In the genomic region with DNA sequence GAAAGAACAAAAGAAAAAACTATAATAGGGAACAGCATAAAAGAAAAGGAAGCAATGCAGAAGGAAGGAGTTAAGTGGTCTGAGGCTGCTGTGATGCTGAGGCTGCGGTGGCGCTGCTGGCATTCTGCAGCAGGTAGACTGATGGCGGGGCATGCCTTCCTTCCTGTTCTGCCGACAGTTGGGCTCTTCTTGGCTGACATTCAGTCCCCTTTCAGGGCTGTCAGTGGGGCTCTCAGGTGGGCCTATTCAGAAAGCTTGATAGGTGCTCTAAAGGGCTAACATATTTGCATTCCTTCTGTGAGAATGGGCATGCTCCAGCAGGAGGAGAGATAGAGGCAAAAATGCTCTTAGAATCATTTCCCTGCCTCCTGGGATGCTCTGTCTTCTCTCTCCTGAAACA, we compare ENCODE assay signal across 19 cellular contexts. TPM values are rescaled to one million over a fixed set of nuclear protein-coding genes. Genes with fewer than 3 reads are reported as not detected.
DNase-seq lines count a peak whose midpoint lies in the region; TF ChIP-seq lines count a peak whose summit lies in the region.
"Had no signal": no experiment of that assay in that cellular context is flagged by ENCODE, and none has a peak within 500 bp of the region (broad histone marks: within the 10 kb centered on the region; RNA-seq: fewer than 3 reads in every experiment).

No MANE protein-coding gene starts in this region.

- H2BK12ac ChIP-seq in trophoblast cell (ENCODE audit: low read length): no peak overlapping the region

- WGBS in trophoblast cell (ENCODE audit: extremely low coverage, insufficient coverage, insufficient read length): no CpG with 5 or more reads among the region's 4 CpGs

- H3K4me2 ChIP-seq in Loucy (ENCODE audit: low read depth, low read length, poor library complexity, severe bottlenecking) (peak overlapping the region; percentile 9), trophoblast cell (ENCODE audit: low read length) (no peak overlapping the region), osteoblast (ENCODE audit: insufficient read depth, low read length) (no peak overlapping the region)

- no peaks in the 10 kb centered on the region for H3F3A ChIP-seq in Loucy (ENCODE audit: low read depth)

- H2BK120ac ChIP-seq in trophoblast cell (ENCODE audit: insufficient read depth, low read length, poor library complexity): peak overlapping the region; percentile 1

- intact Hi-C loops in dendritic cell treated with granulocyte-macrophage colony-stimulating factor and Interleukin-4, amounts not matched to agents 40 ng/mL and 50 ng/mL, for 4 days (cut with micrococcal nuclease): no loop called here

- H3K36me3 ChIP-seq in Loucy (ENCODE audit: insufficient read depth, low read length): no peaks in the 10 kb centered on the region
- H3K36me3 ChIP-seq in trophoblast cell (ENCODE audit: control insufficient read depth in 1 of 2, insufficient read depth in 2 of 2, low read length in 2 of 2): no peaks in the 10 kb centered on the region
- no peaks in the 10 kb centered on the region for H3K36me3 ChIP-seq in SJCRH30
- no peaks in the 10 kb centered on the region for H3K36me3 ChIP-seq in osteoblast (ENCODE audit: insufficient read depth, low read length)
- H3K36me3 ChIP-seq: adrenal gland, right lobe of liver had no signal

- H4K91ac ChIP-seq in trophoblast cell (ENCODE audit: low read depth, low read length): no peak overlapping the region

- peak overlapping the region; percentile 58 for H3K27ac Mint-ChIP-seq in activated CD4-positive, alpha-beta T cell treated with anti-CD3 and anti-CD28 coated beads, Interleukin-2, amount 10 ng/mL, durations not matched to agents 7 days and 5 days
- peak overlapping the region; percentile 17 for H3K27ac Mint-ChIP-seq in dendritic cell treated with granulocyte-macrophage colony-stimulating factor and Interleukin-4, amounts not matched to agents 40 ng/mL and 50 ng/mL, for 4 days
- H3K27ac Mint-ChIP-seq: IgD-negative memory B cell; mesothelial cell of epicardium; natural killer cell treated with Interleukin-12 subunit alpha and Interleukin-12 subunit beta and Interleukin-15 and Interleukin-18, amount 100 ng/mL, for 72 hours; type B pancreatic cell had no signal

- no peaks in the 10 kb centered on the region for H3K9me3 Mint-ChIP-seq in activated CD4-positive, alpha-beta T cell treated with anti-CD3 and anti-CD28 coated beads, Interleukin-2, amount 10 ng/mL, durations not matched to agents 7 days and 5 days
- H3K9me3 Mint-ChIP-seq in dendritic cell treated with granulocyte-macrophage colony-stimulating factor and Interleukin-4, amounts not matched to agents 40 ng/mL and 50 ng/mL, for 4 days: no peaks in the 10 kb centered on the region
- H3K9me3 Mint-ChIP-seq: mesothelial cell of epicardium; natural killer cell treated with Interleukin-12 subunit alpha and Interleukin-12 subunit beta and Interleukin-15 and Interleukin-18, amount 100 ng/mL, for 72 hours; type B pancreatic cell had no signal

- H3K27me3 ChIP-seq in Loucy (ENCODE audit: insufficient read depth, low read length, poor library complexity, severe bottlenecking) (no peaks in the 10 kb centered on the region), trophoblast cell (ENCODE audit: insufficient read depth, low read length) (no peaks in the 10 kb centered on the region), SJCRH30 (no peaks in the 10 kb centered on the region), osteoblast (ENCODE audit: insufficient read depth, low read length) (no peaks in the 10 kb centered on the region)
- H3K27me3 ChIP-seq: adrenal gland, right lobe of liver had no signal

- H4K20me1 ChIP-seq in Loucy (ENCODE audit: insufficient read depth, low read length, poor library complexity, severe bottlenecking) (no peaks in the 10 kb centered on the region), osteoblast (ENCODE audit: insufficient read depth, low read length) (no peaks in the 10 kb centered on the region)

- H3K36me3 Mint-ChIP-seq in activated CD4-positive, alpha-beta T cell treated with anti-CD3 and anti-CD28 coated beads, Interleukin-2, amount 10 ng/mL, durations not matched to agents 7 days and 5 days (ENCODE audit: low read depth): peaks cover 2% of the 10 kb centered on the region
- peaks cover 1% of the 10 kb centered on the region for H3K36me3 Mint-ChIP-seq in dendritic cell treated with granulocyte-macrophage colony-stimulating factor and Interleukin-4, amounts not matched to agents 40 ng/mL and 50 ng/mL, for 4 days (ENCODE audit: low read depth)
- H3K36me3 Mint-ChIP-seq: IgD-negative memory B cell; mesothelial cell of epicardium; natural killer cell treated with Interleukin-12 subunit alpha and Interleukin-12 subunit beta and Interleukin-15 and Interleukin-18, amount 100 ng/mL, for 72 hours; type B pancreatic cell had no signal

- no peak overlapping the region for H3K27ac ChIP-seq in trophoblast cell (ENCODE audit: low read depth, low read length)
- H3K27ac ChIP-seq in SJCRH30: no peak overlapping the region
- no peak overlapping the region for H3K27ac ChIP-seq in osteoblast (ENCODE audit: low read depth, low read length)
- H3K27ac ChIP-seq: adrenal gland, GM23248, right lobe of liver had no signal

- H3K18ac ChIP-seq in trophoblast cell (ENCODE audit: low read length): no peak overlapping the region

- no peak overlapping the region for H2AK5ac ChIP-seq in trophoblast cell (ENCODE audit: low read length)

- H4K8ac ChIP-seq in trophoblast cell (ENCODE audit: low read depth, low read length): no peak overlapping the region

- H3K4me3 ChIP-seq in Loucy (ENCODE audit: low read length, poor library complexity, severe bottlenecking): no peak overlapping the region
- H3K4me3 ChIP-seq in trophoblast cell (ENCODE audit: low read depth, low read length): no peak overlapping the region
- no peak overlapping the region for H3K4me3 ChIP-seq in SJCRH30
- no peak overlapping the region for H3K4me3 ChIP-seq in osteoblast (ENCODE audit: insufficient read depth, low read length)
- H3K4me3 ChIP-seq: adrenal gland, GM23248, right lobe of liver had no signal

- H3K4me3 Mint-ChIP-seq in activated CD4-positive, alpha-beta T cell treated with anti-CD3 and anti-CD28 coated beads, Interleukin-2, amount 10 ng/mL, durations not matched to agents 7 days and 5 days: no peak overlapping the region
- H3K4me3 Mint-ChIP-seq in dendritic cell treated with granulocyte-macrophage colony-stimulating factor and Interleukin-4, amounts not matched to agents 40 ng/mL and 50 ng/mL, for 4 days: no peak overlapping the region
- H3K4me3 Mint-ChIP-seq: IgD-negative memory B cell; mesothelial cell of epicardium; natural killer cell treated with Interleukin-12 subunit alpha and Interleukin-12 subunit beta and Interleukin-15 and Interleukin-18, amount 100 ng/mL, for 72 hours; type B pancreatic cell had no signal

- TF ChIP-seq CTCF in Loucy (conservative IDR thresholded peaks at IDR 0.05; ENCODE audit: low read length): no peak
- no peak for TF ChIP-seq CTCF in osteoblast (IDR thresholded peaks at IDR 0.05; ENCODE audit: extremely low read depth, low read depth, low read length)

- H3K79me1 ChIP-seq in trophoblast cell (ENCODE audit: low read length): peaks cover 4% of the 10 kb centered on the region

- H3K4me1 Mint-ChIP-seq in activated CD4-positive, alpha-beta T cell treated with anti-CD3 and anti-CD28 coated beads, Interleukin-2, amount 10 ng/mL, durations not matched to agents 7 days and 5 days: peaks cover 39% of the 10 kb centered on the region
- peaks cover 7% of the 10 kb centered on the region for H3K4me1 Mint-ChIP-seq in dendritic cell treated with granulocyte-macrophage colony-stimulating factor and Interleukin-4, amounts not matched to agents 40 ng/mL and 50 ng/mL, for 4 days (ENCODE audit: low read depth)

- POLR2A ChIA-PET in activated CD4-positive, alpha-beta T cell treated with anti-CD3 and anti-CD28 coated beads, Interleukin-2, amount 10 ng/mL, durations not matched to agents 7 days and 5 days (lab: Charles Lee): no interaction called here

- H3K27me3 Mint-ChIP-seq in activated CD4-positive, alpha-beta T cell treated with anti-CD3 and anti-CD28 coated beads, Interleukin-2, amount 10 ng/mL, durations not matched to agents 7 days and 5 days: no peaks in the 10 kb centered on the region
- no peaks in the 10 kb centered on the region for H3K27me3 Mint-ChIP-seq in dendritic cell treated with granulocyte-macrophage colony-stimulating factor and Interleukin-4, amounts not matched to agents 40 ng/mL and 50 ng/mL, for 4 days
- H3K27me3 Mint-ChIP-seq: IgD-negative memory B cell, type B pancreatic cell had no signal

- no peak overlapping the region for H2BK5ac ChIP-seq in trophoblast cell (ENCODE audit: low read depth, low read length, poor library complexity)

- no peak overlapping the region for H4K12ac ChIP-seq in trophoblast cell (ENCODE audit: low read depth, low read length)

- no peaks in the 10 kb centered on the region for H3K9me3 ChIP-seq in Loucy (ENCODE audit: insufficient read depth, low read depth, low read length)
- H3K9me3 ChIP-seq in trophoblast cell (ENCODE audit: insufficient read depth, low read depth, low read length): no peaks in the 10 kb centered on the region
- no peaks in the 10 kb centered on the region for H3K9me3 ChIP-seq in SJCRH30 (replicated peaks)
- H3K9me3 ChIP-seq in osteoblast (ENCODE audit: low read depth, low read length): no peaks in the 10 kb centered on the region
- H3K9me3 ChIP-seq: adrenal gland, right lobe of liver had no signal

- DNase-seq in activated CD4-positive, alpha-beta T cell treated with anti-CD3 and anti-CD28 coated beads, Interleukin-2, amount 10 ng/mL, durations not matched to agents 7 days and 5 days: peak; percentile 34
- no peak for DNase-seq in activated CD4-positive, alpha-beta T cell treated with anti-CD3 and anti-CD28 coated beads for 4 hours
- DNase-seq in trophoblast cell (no peak), SJCRH30 (no peak), osteoblast (ENCODE audit: insufficient read length, low spot score, missing footprints) (no peak), activated gamma-delta T cell treated with Interleukin-2 at 50 U/mL for 16 hours (no peak)
- DNase-seq: 8988T, adrenal gland, AML-193, DMS79 treated with DMSO at 0.1 percent for 48 hours, GM23248, NCI-H748 treated with DMSO at 0.1 percent for 48 hours, right lobe of liver had no signal

- peaks cover 8% of the 10 kb centered on the region for H3K4me1 ChIP-seq in Loucy (ENCODE audit: insufficient read depth, low read length, poor library complexity, severe bottlenecking)
- peaks cover 13% of the 10 kb centered on the region in 2 experiments for H3K4me1 ChIP-seq in trophoblast cell (ENCODE audit: control insufficient read depth in 1 of 2, insufficient read depth in 2 of 2, low read length in 2 of 2)
- H3K4me1 ChIP-seq in SJCRH30: no peaks in the 10 kb centered on the region; the same call in 1 of the 2 replicates
- H3K4me1 ChIP-seq in osteoblast (ENCODE audit: insufficient read depth, low read length): no peaks in the 10 kb centered on the region

- H3K14ac ChIP-seq in trophoblast cell (ENCODE audit: low read length): no peak overlapping the region

- no peak overlapping the region for H3K23ac ChIP-seq in trophoblast cell (ENCODE audit: low read length)

- no peak overlapping the region for H3K4ac ChIP-seq in trophoblast cell (ENCODE audit: low read depth, low read length)

- CTCF ChIA-PET in activated CD4-positive, alpha-beta T cell treated with anti-CD3 and anti-CD28 coated beads, Interleukin-2, amount 10 ng/mL, durations not matched to agents 7 days and 5 days (lab: Charles Lee): no interaction called here

- H2AFZ ChIP-seq in Loucy (ENCODE audit: low read length) (no peak overlapping the region), trophoblast cell (ENCODE audit: insufficient read depth, low read length, poor library complexity) (no peak overlapping the region), osteoblast (ENCODE audit: low read length) (no peak overlapping the region)
- H2AFZ ChIP-seq: GM23248 had no signal

- H3K9ac ChIP-seq in Loucy (ENCODE audit: low read depth, low read length, poor library complexity, severe bottlenecking): no peak overlapping the region
- H3K9ac ChIP-seq in trophoblast cell (ENCODE audit: low read length): no peak overlapping the region
- H3K9ac ChIP-seq: GM23248 had no signal

- H3K9me2 ChIP-seq in Loucy (replicated peaks; ENCODE audit: low read depth, low read length): no peaks in the 10 kb centered on the region

- H3K79me2 ChIP-seq in Loucy (ENCODE audit: insufficient read depth, low read length) (no peaks in the 10 kb centered on the region), trophoblast cell (ENCODE audit: control insufficient read depth, insufficient read depth, low read length, poor library complexity) (no peaks in the 10 kb centered on the region), osteoblast (ENCODE audit: insufficient read depth, low read length) (no peaks in the 10 kb centered on the region)

RNA-seq across cellular contexts. Expression of a gene that starts 5.1 kb away (rescaled TPM):
- 10 to 100 TPM; 68.4 to 77.4 TPM for total RNA-seq in activated CD4-positive, alpha-beta T cell treated with anti-CD3 and anti-CD28 coated beads, Interleukin-2, amount 10 ng/mL, durations not matched to agents 7 days and 5 days
- polyA plus RNA-seq in trophoblast cell (2013): 89.3 and 92.0 TPM in 2 replicates
- total RNA-seq in SJCRH30 (2014; rRNA removed; shearing (Covaris generic)): 77.5 and 83.2 TPM in 2 replicates
- 85.4 and 85.5 TPM in 2 replicates for total RNA-seq in osteoblast
